In the genomic region with DNA sequence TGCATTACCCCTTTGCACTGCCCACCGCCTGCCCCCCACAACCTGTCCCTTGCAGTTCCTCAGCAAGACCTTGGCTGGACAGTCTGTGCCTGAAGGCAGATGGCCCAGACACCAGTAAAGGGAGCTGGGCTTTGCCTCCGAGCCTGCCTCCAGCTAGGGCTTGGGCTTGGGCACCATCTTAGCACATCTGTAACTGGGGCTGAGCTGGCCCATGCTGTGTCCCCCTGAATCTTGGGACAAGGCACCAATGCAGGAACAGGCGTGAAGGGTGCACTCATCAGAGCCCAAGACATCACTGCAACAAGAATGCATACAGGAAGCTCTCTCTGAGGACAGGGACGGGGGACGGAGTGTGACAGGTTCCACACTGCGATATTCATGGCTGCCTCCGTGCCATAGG, we compare ENCODE assay signal across 18 cellular contexts. TPM values are rescaled to one million over a fixed set of nuclear protein-coding genes. Genes with fewer than 3 reads are reported as not detected.
DNase-seq lines count a peak whose midpoint lies in the region; ATAC-seq, FAIRE-seq and TF ChIP-seq lines count a peak whose summit lies in the region.
"Had no signal": no experiment of that assay in that cellular context is flagged by ENCODE, and none has a peak within 500 bp of the region (broad histone marks: within the 10 kb centered on the region; RNA-seq: fewer than 3 reads in every experiment).

No MANE protein-coding gene starts in this region.

- H3K36me3 Mint-ChIP-seq in glutamatergic neuron (ENCODE audit: unreplicated experiment) (peaks cover 13% of the 10 kb centered on the region), type B pancreatic cell (no peaks in the 10 kb centered on the region)
- H3K36me3 Mint-ChIP-seq: CD4-positive, CD25-positive, alpha-beta regulatory T cell; CD8-positive, alpha-beta T cell had no signal

- FAIRE-seq in bronchial epithelial cell (lab: Jason Lieb, UNC), result peak; percentile 77
- FAIRE-seq: G401.6, GM12892, H54 had no signal

- no peak overlapping the region for H3K4me3 ChIP-seq in bronchial epithelial cell (ENCODE audit: low read depth, low read length)
- H3K4me3 ChIP-seq: GM23338 had no signal

- H3K27me3 Mint-ChIP-seq in glutamatergic neuron (ENCODE audit: unreplicated experiment), result peaks cover 3% of the 10 kb centered on the region
- peaks cover 77% of the 10 kb centered on the region for H3K27me3 Mint-ChIP-seq in type B pancreatic cell

- H3K4me3 Mint-ChIP-seq in glutamatergic neuron (ENCODE audit: unreplicated experiment) (peak overlapping the region; percentile 20), type B pancreatic cell (no peak overlapping the region)
- H3K4me3 Mint-ChIP-seq: CD4-positive, CD25-positive, alpha-beta regulatory T cell; CD8-positive, alpha-beta T cell; GM23338 had no signal

- no peak for TF ChIP-seq CTCF in bronchial epithelial cell (IDR thresholded peaks at IDR 0.05; ENCODE audit: insufficient read depth, low read length, severe bottlenecking)
- no peak for TF ChIP-seq CTCF in glutamatergic neuron (IDR thresholded peaks at IDR 0.05; ENCODE audit: partially characterized antibody, unreplicated experiment)
- TF ChIP-seq CTCF in type B pancreatic cell (conservative IDR thresholded peaks at IDR 0.05), result no peak

- no peak overlapping the region for H3K27ac Mint-ChIP-seq in glutamatergic neuron (ENCODE audit: unreplicated experiment)
- no peak overlapping the region for H3K27ac Mint-ChIP-seq in type B pancreatic cell
- H3K27ac Mint-ChIP-seq: CD4-positive, CD25-positive, alpha-beta regulatory T cell; CD8-positive, alpha-beta T cell; GM23338 had no signal

- no peaks in the 10 kb centered on the region for H3K27me3 ChIP-seq in bronchial epithelial cell (ENCODE audit: control insufficient read depth, insufficient read depth, low read length)

- no peaks in the 10 kb centered on the region for H3K36me3 ChIP-seq in bronchial epithelial cell (ENCODE audit: control insufficient read depth, insufficient read depth, low read length)

- H3K4me1 Mint-ChIP-seq in glutamatergic neuron (ENCODE audit: low read depth, unreplicated experiment), result peaks cover 27% of the 10 kb centered on the region
- H3K4me1 Mint-ChIP-seq in type B pancreatic cell (ENCODE audit: unreplicated experiment), result no peaks in the 10 kb centered on the region
- H3K4me1 Mint-ChIP-seq: CD4-positive, CD25-positive, alpha-beta regulatory T cell; GM23338 had no signal

- DNase-seq in bronchial epithelial cell (ENCODE audit: low read depth) (no peak), glutamatergic neuron (no peak), type B pancreatic cell (ENCODE audit: extremely low spot score, unreplicated experiment) (peak; percentile 39), CD1c-positive myeloid dendritic cell (ENCODE audit: extremely low spot score) (no peak)
- DNase-seq: C1 segment of cervical spinal cord; Caco-2; CD4-positive, CD25-positive, alpha-beta regulatory T cell; CD8-positive, alpha-beta T cell; DMS153; DND-41; HCEC 1CT had no signal

- H3K9me3 Mint-ChIP-seq in glutamatergic neuron (ENCODE audit: unreplicated experiment) (peaks cover 10% of the 10 kb centered on the region), type B pancreatic cell (peaks cover 3% of the 10 kb centered on the region)

- ATAC-seq in GM21723 (IDR thresholded peaks at IDR 0.05; ENCODE audit: unreplicated experiment) (no peak), GM19452 (IDR thresholded peaks at IDR 0.05; ENCODE audit: unreplicated experiment) (no peak)
- ATAC-seq: CD8-positive, alpha-beta T cell; GM23338 had no signal

RNA-seq across cellular contexts. Expression of gene CHST8, which starts 8.8 kb away (rescaled TPM):
- total RNA-seq in bronchial epithelial cell, result under 0.01 and 0.13 TPM in 2 replicates
- total RNA-seq in glutamatergic neuron (ENCODE audit: unreplicated experiment), result 235 TPM
- total RNA-seq in type B pancreatic cell (ENCODE audit: low replicate concordance), result 5.7 and 10.8 TPM in 2 replicates
- total RNA-seq: A172; Caco-2; CD8-positive, alpha-beta T cell had no signal

Comparison
In these comparisons a context has a peak if more than half of its experiments do, and no peak if none do; other contexts are left out.
1. RNA of gene CHST8, which starts 8.8 kb away (total RNA-seq): 235 TPM in glutamatergic neuron (single experiment); 5.7 to 10.8 TPM in type B pancreatic cell and under 0.01 to 0.13 TPM in bronchial epithelial cell; every median in the first group is over 10 times any median in the second.